ENCODE assay signal across 1 cellular context in genomic region chr2:160406591-160407392, GRCh38.
A peak's percentile ranks its signal among the peaks of the same experiment; 100 is the strongest.
TF ChIP-seq lines count a peak whose summit lies in the region.

No MANE protein-coding gene starts in this region.

TF ChIP-seq in HepG2, 621 proteins besides CTCF, POLR2A, EP300 and RAD21 (continued from another document and continues in another):
- TF ChIP-seq PRDM10 (CRISPR knock-in tag; IDR thresholded peaks at IDR 0.05; ENCODE audit: low read depth) (peak; percentile 73; the same call in 1 of the 2 replicates), ZHX2 (IDR thresholded peaks at IDR 0.05; ENCODE audit: low read depth) (no peak), ZHX2 (CRISPR knock-in tag; IDR thresholded peaks at IDR 0.05; ENCODE audit: borderline replicate concordance) (peak; percentile 43; the same call in 1 of the 2 replicates), HOMEZ (CRISPR knock-in tag; IDR thresholded peaks at IDR 0.05; ENCODE audit: low read depth) (no peak), REL (CRISPR knock-in tag; conservative IDR thresholded peaks at IDR 0.05) (0 out of 2 replicates have a peak, but pooled peaks have one; percentile 36), ATRX (CRISPR knock-in tag; IDR thresholded peaks at IDR 0.05; ENCODE audit: borderline replicate concordance) (no peak), MTA1 (CRISPR knock-in tag; IDR thresholded peaks at IDR 0.05; ENCODE audit: borderline replicate concordance) (peak; percentile 42; the same call in 1 of the 2 replicates), HMGXB4 (CRISPR knock-in tag; IDR thresholded peaks at IDR 0.05; ENCODE audit: borderline replicate concordance in 1 of 2, low read depth in 1 of 2) (peak; percentile 48 to 86; a peak in 1 of 4 replicates), ESRRA (CRISPR knock-in tag; IDR thresholded peaks at IDR 0.05; ENCODE audit: low read depth) (no peak), ZNF451 (CRISPR knock-in tag; IDR thresholded peaks at IDR 0.05) (no peak), ZNF232 (CRISPR knock-in tag; IDR thresholded peaks at IDR 0.05; ENCODE audit: borderline replicate concordance) (0 out of 2 replicates have a peak, but pooled peaks have one; percentile 28), ZNF260 (CRISPR knock-in tag; IDR thresholded peaks at IDR 0.05; ENCODE audit: borderline replicate concordance, low read depth) (no peak), HDAC2 (CRISPR knock-in tag; IDR thresholded peaks at IDR 0.05) (peak; percentile 18; the same call in 1 of the 2 replicates), NR0B2 (CRISPR knock-in tag; IDR thresholded peaks at IDR 0.05) (no peak), ZFP90 (CRISPR knock-in tag; IDR thresholded peaks at IDR 0.05; ENCODE audit: borderline replicate concordance) (0 out of 2 replicates have a peak, but pooled peaks have one; percentile 56), RAD51 (IDR thresholded peaks at IDR 0.05; ENCODE audit: borderline replicate concordance) (no peak), LRRFIP1 (CRISPR knock-in tag; conservative IDR thresholded peaks at IDR 0.05) (no peak), ZNF788 (CRISPR knock-in tag; IDR thresholded peaks at IDR 0.05; ENCODE audit: borderline replicate concordance) (no peak), MNT (IDR thresholded peaks at IDR 0.05) (no peak), ETS1 (CRISPR knock-in tag; IDR thresholded peaks at IDR 0.05) (no peak), FOXP4 (CRISPR knock-in tag; IDR thresholded peaks at IDR 0.05) (0 out of 2 replicates have a peak, but pooled peaks have one; percentile 30), FLYWCH1 (CRISPR knock-in tag; IDR thresholded peaks at IDR 0.05) (no peak), PBX2 (CRISPR knock-in tag; IDR thresholded peaks at IDR 0.05) (no peak), TARDBP (CRISPR knock-in tag; IDR thresholded peaks at IDR 0.05) (no peak), ZNF780A (CRISPR knock-in tag; IDR thresholded peaks at IDR 0.05) (no peak)
